ENCODE assay signal across 25 cellular contexts in genomic region chr2:26141145-26141769, GRCh38. TPM values are rescaled to one million over a fixed set of nuclear protein-coding genes. Genes with fewer than 3 reads are reported as not detected.
DNase-seq lines count a peak whose midpoint lies in the region; ATAC-seq and TF ChIP-seq lines count a peak whose summit lies in the region.
"Had no signal": no experiment of that assay in that cellular context is flagged by ENCODE, and none has a peak within 500 bp of the region (broad histone marks: within the 10 kb centered on the region; RNA-seq: fewer than 3 reads in every experiment).

No MANE protein-coding gene starts in this region.

- H3K4me3 Mint-ChIP-seq in endodermal cell, result no peak overlapping the region
- H3K4me3 Mint-ChIP-seq: CD8-positive, alpha-beta memory T cell; IgD-negative memory B cell had no signal

- H3K79me2 ChIP-seq in SK-N-SH (ENCODE audit: insufficient read depth), result no peaks in the 10 kb centered on the region

- CTCF ChIA-PET in SK-N-SH (lab: Yijun Ruan, JAX), result interaction anchor here (0.6 to 9.6 kb wide), 9 partner anchors 9 to 288 kb away, joined by 3 to 96 read pairs (median 5); no protein-coding TSS in a partner anchor

- no peak overlapping the region for H2BK15ac ChIP-seq in neuronal stem cell (ENCODE audit: low read length)

- no peak overlapping the region for H2BK12ac ChIP-seq in neuronal stem cell (ENCODE audit: low read length)

- no peak overlapping the region for H2BK5ac ChIP-seq in neuronal stem cell (ENCODE audit: low read length)

- no peak overlapping the region for H3K4ac ChIP-seq in neuronal stem cell (ENCODE audit: low read length)

- no peak overlapping the region for H2BK120ac ChIP-seq in neuronal stem cell (ENCODE audit: low read depth, low read length)

- H3K27me3 Mint-ChIP-seq in endodermal cell (ENCODE audit: insufficient read depth), result no peaks in the 10 kb centered on the region
- H3K27me3 Mint-ChIP-seq: IgD-negative memory B cell had no signal

- H3K9me3 ChIP-seq in SK-N-SH (no peaks in the 10 kb centered on the region), endodermal cell (ENCODE audit: control insufficient read depth, low read length) (no peaks in the 10 kb centered on the region), neuronal stem cell (replicated peaks in 1 of 2; ENCODE audit: control insufficient read depth in 2 of 2, insufficient read depth in 1 of 2, low read depth in 1 of 2, low read length in 2 of 2) (no peaks in the 10 kb centered on the region)
- H3K9me3 ChIP-seq: HAP-1 had no signal

- H2AFZ ChIP-seq in SK-N-SH (ENCODE audit: low read depth) (no peak overlapping the region), neuronal stem cell (ENCODE audit: low read length) (no peak overlapping the region)
- H2AFZ ChIP-seq: PC-9 had no signal

- no peak for TF ChIP-seq CTCF in SK-N-SH (IDR thresholded peaks at IDR 0.05)
- TF ChIP-seq CTCF in GM06990 (IDR thresholded peaks at IDR 0.05; ENCODE audit: insufficient read depth, low read length, poor library complexity, severe bottlenecking), result no peak
- TF ChIP-seq CTCF in endodermal cell (conservative IDR thresholded peaks at IDR 0.05), result no peak

- H3K27ac ChIP-seq in SK-N-SH (ENCODE audit: low read depth in 2 of 2, low read length in 1 of 2), result no peak overlapping the region
- no peak overlapping the region for H3K27ac ChIP-seq in endodermal cell (ENCODE audit: low read depth, low read length)
- H3K27ac ChIP-seq in neuronal stem cell (replicated peaks; ENCODE audit: low read length), result no peak overlapping the region
- H3K27ac ChIP-seq: 22Rv1, PC-9, SK-N-MC had no signal

- peak overlapping the region; percentile 63 for H3K14ac ChIP-seq in neuronal stem cell (ENCODE audit: low read length)

- H3K4me2 ChIP-seq in SK-N-SH (no peak overlapping the region), neuronal stem cell (ENCODE audit: insufficient read depth, low read length, poor library complexity, severe bottlenecking) (no peak overlapping the region)
- H3K4me2 ChIP-seq: PC-9 had no signal

- no peak overlapping the region for H2AK5ac ChIP-seq in neuronal stem cell (ENCODE audit: low read depth, low read length)

- ATAC-seq in SK-N-SH treated with all-trans-retinoic acid at 6 μM for 48 hours (peak; percentile 5; the same call in 1 of the 3 replicates), HG03378 (IDR thresholded peaks at IDR 0.05; ENCODE audit: unreplicated experiment) (no peak)

- 92% methylated on average over 18 of the region's 18 CpGs for WGBS in SK-N-SH (ENCODE audit: low lambda C conversion rate)
- WGBS in endodermal cell (ENCODE audit: insufficient coverage in 1 of 2, insufficient read length in 1 of 2), 2 experiments, result 86 to 96% methylated on average over 14 to 18 of the region's 18 CpGs
- no CpG with 5 or more reads among the region's 18 CpGs for WGBS in neuronal stem cell (ENCODE audit: extremely low coverage in 2 of 2, insufficient read length in 2 of 2, insufficient replicate concordance in 1 of 2), 2 donors

- no peak for TF ChIP-seq EP300 in SK-N-SH (IDR thresholded peaks at IDR 0.05; ENCODE audit: borderline replicate concordance in 1 of 2, low read depth in 1 of 2, low read length in 1 of 2)

- no peaks in the 10 kb centered on the region for H3K9me2 ChIP-seq in SK-N-SH

- POLR2A ChIA-PET in SK-N-SH (lab: Yijun Ruan, JAX), result interaction anchor here (1.4 kb wide), 1 partner anchor 53 kb away, joined by 5 read pairs; no protein-coding TSS in a partner anchor

- H3K18ac ChIP-seq in neuronal stem cell (ENCODE audit: low read length), result peak overlapping the region; percentile 27

- H3K9ac ChIP-seq in SK-N-SH (no peak overlapping the region), endodermal cell (ENCODE audit: extremely low read depth, low read length, poor library complexity, severe bottlenecking) (no peak overlapping the region), neuronal stem cell (ENCODE audit: low read depth, low read length, poor library complexity) (no peak overlapping the region)

- H3K4me3 ChIP-seq in SK-N-SH (ENCODE audit: low read depth in 2 of 2, low read length in 1 of 2), result no peak overlapping the region
- no peak overlapping the region for H3K4me3 ChIP-seq in GM06990 (replicated peaks; ENCODE audit: low read depth, low read length)
- H3K4me3 ChIP-seq in endodermal cell (ENCODE audit: low read length), result no peak overlapping the region
- no peak overlapping the region for H3K4me3 ChIP-seq in neuronal stem cell (ENCODE audit: low read length in 2 of 2)
- H3K4me3 ChIP-seq: HAP-1, PC-9, SK-N-MC had no signal

- H4K20me1 ChIP-seq in SK-N-SH (ENCODE audit: insufficient read depth), result no peaks in the 10 kb centered on the region

- peaks cover 6% of the 10 kb centered on the region for H3K4me1 Mint-ChIP-seq in endodermal cell
- H3K4me1 Mint-ChIP-seq: CD8-positive, alpha-beta memory T cell had no signal

- H3K36me3 ChIP-seq in SK-N-SH (replicated peaks in 1 of 2; ENCODE audit: control insufficient read depth in 1 of 2, insufficient read depth in 2 of 2, low read length in 1 of 2) (peaks cover 6 to 11% of the 10 kb centered on the region in 2 experiments), GM06990 (ENCODE audit: control insufficient read depth, insufficient read depth, low read length) (0 out of 2 replicates have a peak, but pooled peaks cover 2% of the 10 kb centered on the region), endodermal cell (ENCODE audit: control insufficient read depth, insufficient read depth, low read length) (peaks cover 14% of the 10 kb centered on the region), neuronal stem cell (replicated peaks in 1 of 2; ENCODE audit: control insufficient read depth in 2 of 2, insufficient read depth in 2 of 2, low read length in 2 of 2) (peaks cover 3 to 15% of the 10 kb centered on the region in 2 donors)
- H3K36me3 ChIP-seq: HAP-1 had no signal

- H3K4me1 ChIP-seq in SK-N-SH (ENCODE audit: control insufficient read depth in 1 of 2, insufficient read depth in 2 of 2, low read depth in 1 of 2, low read length in 1 of 2) (peaks cover 0 to 2% of the 10 kb centered on the region in 2 experiments; a peak in 1 of 4 replicates), endodermal cell (ENCODE audit: control insufficient read depth, insufficient read depth, low read length) (no peaks in the 10 kb centered on the region), neuronal stem cell (ENCODE audit: control insufficient read depth in 2 of 2, insufficient read depth in 1 of 2, low read depth in 1 of 2, low read length in 2 of 2) (no peaks in the 10 kb centered on the region)

- H3K9me3 Mint-ChIP-seq in endodermal cell, result no peaks in the 10 kb centered on the region
- H3K9me3 Mint-ChIP-seq: CD8-positive, alpha-beta memory T cell; IgD-negative memory B cell had no signal

- no peak for TF ChIP-seq RAD21 in SK-N-SH (IDR thresholded peaks at IDR 0.05; ENCODE audit: low read length)

- H3K27ac Mint-ChIP-seq in endodermal cell, result peak overlapping the region; percentile 8
- H3K27ac Mint-ChIP-seq: IgD-negative memory B cell had no signal

- DNase-seq in SK-N-SH (no peak), GM06990 (ENCODE audit: extremely low read depth, insufficient read length) (peak; percentile 9), endodermal cell (no peak), neuronal stem cell (ENCODE audit: low spot score) (no peak), HT-29 (ENCODE audit: low spot score) (no peak)
- DNase-seq in activated effector memory CD4-positive, alpha-beta T cell treated with anti-CD3 and anti-CD28 coated beads, Interleukin-2, amount 50 U/mL, for 16 hours, result no peak
- DNase-seq: AML-193; C1 segment of cervical spinal cord; CD8-positive, alpha-beta memory T cell; DMS79; Karpas-422; NCI-H1105 treated with DMSO at 0.1 percent for 48 hours; NCI-H2029 treated with DMSO at 0.1 percent for 48 hours; NCI-H226; NCI-H510A treated with DMSO at 0.1 percent for 48 hours; NCI-H748 treated with DMSO at 0.1 percent for 48 hours; PC-9; RPMI8226; SHP77 treated with DMSO at 0.1 percent for 48 hours had no signal

- H4K8ac ChIP-seq in neuronal stem cell (ENCODE audit: low read depth, low read length), result no peak overlapping the region

- H4K91ac ChIP-seq in neuronal stem cell (ENCODE audit: low read depth, low read length, poor library complexity), result no peak overlapping the region

- no peaks in the 10 kb centered on the region for H3F3A ChIP-seq in SK-N-SH (replicated peaks; ENCODE audit: insufficient read depth)

- H3K36me3 Mint-ChIP-seq in endodermal cell (ENCODE audit: low read depth), result peaks cover 12% of the 10 kb centered on the region

- no peak overlapping the region for H3K23ac ChIP-seq in neuronal stem cell (ENCODE audit: low read depth, low read length, poor library complexity)

- H3K27me3 ChIP-seq in SK-N-SH (ENCODE audit: insufficient read depth), result no peaks in the 10 kb centered on the region
- H3K27me3 ChIP-seq in GM06990 (replicated peaks; ENCODE audit: control insufficient read depth, insufficient read depth, low read length), result no peaks in the 10 kb centered on the region
- H3K27me3 ChIP-seq in endodermal cell (ENCODE audit: control insufficient read depth, insufficient read depth, low read length, poor library complexity, severe bottlenecking), result no peaks in the 10 kb centered on the region
- no peaks in the 10 kb centered on the region for H3K27me3 ChIP-seq in neuronal stem cell (ENCODE audit: control insufficient read depth in 3 of 3, insufficient read depth in 3 of 3, low read depth in 1 of 3, low read length in 3 of 3)

- no peaks in the 10 kb centered on the region for H3K79me1 ChIP-seq in neuronal stem cell (ENCODE audit: low read depth, low read length)

TF ChIP-seq in SK-N-SH, 30 proteins besides CTCF, POLR2A, EP300 and RAD21 (continues in another document):
- TF ChIP-seq FOSL2 (IDR thresholded peaks at IDR 0.05; ENCODE audit: borderline replicate concordance, low read depth) (no peak), YY1 (IDR thresholded peaks at IDR 0.05; ENCODE audit: low read depth) (no peak), RCOR1 (IDR thresholded peaks at IDR 0.05; ENCODE audit: low read length) (no peak), GABPA (IDR thresholded peaks at IDR 0.05; ENCODE audit: low read depth) (no peak)

RNA-seq across cellular contexts. Expression of gene GAREM2, which starts 31.6 kb away (rescaled TPM):
- 1.5 and 3.7 TPM in 2 replicates for polyA plus RNA-seq in SK-N-SH (2012; rRNA removed)
- polyA plus RNA-seq in SK-N-SH (2012; cell fraction: cytosol; rRNA removed), result 0.55 and 1.1 TPM in 2 replicates
- polyA plus RNA-seq in SK-N-SH (2012; cell fraction: nucleus; rRNA removed), result 3.1 and 3.6 TPM in 2 replicates
- 1 to 10 TPM; 6.0 to 8.1 TPM for total RNA-seq in endodermal cell
- 31.1 TPM for polyA plus RNA-seq in endodermal cell (2013, experiment 1 of 2)
- 25.1 TPM for polyA plus RNA-seq in endodermal cell (2013, experiment 2 of 2)
- polyA plus RNA-seq in neuronal stem cell (2013, experiment 1 of 2), result 40.3 TPM
- polyA plus RNA-seq in neuronal stem cell (2013, experiment 2 of 2), result 43.9 TPM
- 0.33 and 0.55 TPM in 2 replicates for total RNA-seq in HT-29 (2014; rRNA removed; shearing (Covaris generic))
